13 cellular contexts compared by ENCODE assay signal in the genomic region with DNA sequence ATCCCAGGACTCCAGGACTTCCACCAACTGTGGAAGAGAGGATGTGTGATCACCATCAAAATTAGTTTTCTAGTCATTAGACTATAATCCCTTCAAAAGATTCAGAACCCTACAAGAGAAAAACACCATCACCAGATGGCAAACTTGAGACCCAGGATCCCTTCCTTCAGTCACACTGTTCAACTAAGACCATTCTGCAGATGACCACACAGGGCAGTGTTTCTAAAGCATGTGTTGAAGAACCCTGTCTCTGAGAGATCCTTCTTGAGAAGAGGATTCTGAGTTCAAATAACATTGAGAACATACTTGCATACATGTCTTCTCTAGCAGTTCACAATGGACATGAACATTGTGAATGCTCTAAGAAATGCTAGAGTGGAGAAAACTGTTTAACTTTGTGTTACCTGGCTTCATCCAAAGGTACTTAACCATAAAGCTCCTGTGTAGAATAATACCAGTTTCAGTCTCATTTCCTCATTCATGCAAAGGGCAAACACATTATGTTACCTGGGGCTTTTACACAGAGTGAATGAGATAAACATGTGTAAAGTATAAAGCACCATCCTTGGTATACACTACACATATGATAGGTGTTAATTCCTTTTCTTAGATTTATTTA. TPM values are rescaled to one million over a fixed set of nuclear protein-coding genes. Genes with fewer than 3 reads are reported as not detected.
DNase-seq lines count a peak whose midpoint lies in the region; ATAC-seq, FAIRE-seq and TF ChIP-seq lines count a peak whose summit lies in the region.
"Had no signal": no experiment of that assay in that cellular context is flagged by ENCODE, and none has a peak within 500 bp of the region (broad histone marks: within the 10 kb centered on the region; RNA-seq: fewer than 3 reads in every experiment).

No MANE protein-coding gene starts in this region.

- CTCF ChIA-PET in T-cell (lab: Charles Lee), result no interaction called here

- DNase-seq in GM12891 (ENCODE audit: insufficient read length, low spot score), result no peak
- no peak for DNase-seq in T-cell
- no peak for DNase-seq in T-helper 9 cell
- no peak for DNase-seq in central memory CD4-positive, alpha-beta T cell
- DNase-seq in GOT3 (lab: John Stamatoyannopoulos, UW), result no peak
- DNase-seq: activated naive CD4-positive, alpha-beta T cell; CD4-positive, CD25-positive, alpha-beta regulatory T cell; upper lobe of left lung had no signal

- H3K27me3 Mint-ChIP-seq in T-cell, result peaks cover 12 to 17% of the 10 kb centered on the region in 2 donors

- H3K36me3 ChIP-seq in OCI-LY3 (replicated peaks; ENCODE audit: low read depth, low read length), result no peaks in the 10 kb centered on the region
- H3K36me3 ChIP-seq: neutrophil, upper lobe of left lung had no signal

- H3K36me3 Mint-ChIP-seq in T-cell, result no peaks in the 10 kb centered on the region
- H3K36me3 Mint-ChIP-seq: CD4-positive, CD25-positive, alpha-beta regulatory T cell had no signal

- peaks cover 41% of the 10 kb centered on the region for H3K4me1 ChIP-seq in OCI-LY3 (ENCODE audit: low read length)

- TF ChIP-seq CTCF in OCI-LY3 (IDR thresholded peaks at IDR 0.05; ENCODE audit: low read depth, low read length), result peak; percentile 15; the same call in 1 of the 2 replicates

- POLR2A ChIA-PET in T-cell (lab: Charles Lee), result no interaction called here

- peaks cover 16 to 19% (median 16%) of the 10 kb centered on the region in 3 donors for H3K4me1 Mint-ChIP-seq in T-cell

- H3K4me3 ChIP-seq in OCI-LY3 (ENCODE audit: low read length), result no peak overlapping the region
- H3K4me3 ChIP-seq: upper lobe of left lung had no signal

- peak; percentile 86 for FAIRE-seq in GM12891 (lab: Jason Lieb, UNC)

- no peaks in the 10 kb centered on the region for H3K9me3 Mint-ChIP-seq in T-cell

- H3K9ac ChIP-seq in OCI-LY3 (ENCODE audit: low read length), result no peak overlapping the region

- peak; percentile 68 for ATAC-seq in GM19463 (IDR thresholded peaks at IDR 0.05; ENCODE audit: unreplicated experiment)
- ATAC-seq in HG02973 (IDR thresholded peaks at IDR 0.05; ENCODE audit: unreplicated experiment), result peak; percentile 81
- no peak for ATAC-seq in T-cell (replicated peaks in 1 of 4)

- no peak overlapping the region; the same call in 1 of the 2 replicates for H3K27ac ChIP-seq in OCI-LY3 (ENCODE audit: low read length)
- H3K27ac ChIP-seq: neutrophil, upper lobe of left lung had no signal

- H3K9me3 ChIP-seq in OCI-LY3 (ENCODE audit: insufficient read depth, low read length), result no peaks in the 10 kb centered on the region
- H3K9me3 ChIP-seq: neutrophil, upper lobe of left lung had no signal

- no peak overlapping the region for H3K27ac Mint-ChIP-seq in T-cell

- TF ChIP-seq POLR2A in GM12891 (IDR thresholded peaks at IDR 0.05; ENCODE audit: low read depth, low read length), result no peak

- no peaks in the 10 kb centered on the region for H3K27me3 ChIP-seq in OCI-LY3 (ENCODE audit: low read depth, low read length)
- H3K27me3 ChIP-seq: neutrophil, upper lobe of left lung had no signal

- H3K4me3 Mint-ChIP-seq in T-cell, result no peak overlapping the region
- H3K4me3 Mint-ChIP-seq: CD4-positive, CD25-positive, alpha-beta regulatory T cell had no signal

- peak overlapping the region; percentile 44 for H3K4me2 ChIP-seq in OCI-LY3 (ENCODE audit: low read length)

- H4K20me1 ChIP-seq in OCI-LY3 (ENCODE audit: insufficient read depth, low read length), result no peaks in the 10 kb centered on the region

- no peaks in the 10 kb centered on the region for H3K79me2 ChIP-seq in OCI-LY3 (ENCODE audit: low read length)

- H2AFZ ChIP-seq in OCI-LY3 (ENCODE audit: low read depth, low read length), result no peak overlapping the region

TF ChIP-seq in GM12891, 5 proteins besides CTCF, POLR2A, EP300 and RAD21:
- TF ChIP-seq PAX5 (IDR thresholded peaks at IDR 0.05; ENCODE audit: insufficient read depth, low read length, severe bottlenecking) (no peak), POLR2AphosphoS5 (IDR thresholded peaks at IDR 0.05; ENCODE audit: low read depth, low read length) (no peak), TAF1 (IDR thresholded peaks at IDR 0.05; ENCODE audit: low read depth, low read length) (no peak), POU2F2 (IDR thresholded peaks at IDR 0.05; ENCODE audit: low read depth, low read length) (no peak), SPI1 (IDR thresholded peaks at IDR 0.05; ENCODE audit: low read depth, low read length) (peak; percentile 94)

RNA-seq across cellular contexts. Expression of a gene that starts 2.4 kb away (rescaled TPM):
- polyA plus RNA-seq in GM12891 (2012; ENCODE audit: low read depth, missing spikeins), result not detected
- not detected for total RNA-seq in T-cell
- total RNA-seq: CD4-positive, CD25-positive, alpha-beta regulatory T cell; dermis microvascular lymphatic vessel endothelial cell; upper lobe of left lung had no signal
- polyA plus RNA-seq: CD4-positive, CD25-positive, alpha-beta regulatory T cell had no signal

Comparison
In these comparisons a context has a peak if more than half of its experiments do, and no peak if none do; other contexts are left out.
1. ATAC-seq: peak in GM19463 (single experiment) and HG02973 (single experiment); none in T-cell (0 of 4).